Comparison of ENCODE assay signal across 22 cellular contexts in genomic region chr16:19503461-19504075, GRCh38.
"Had no signal": no experiment of that assay in that cellular context is flagged by ENCODE, and none has a peak within 500 bp of the region (broad histone marks: within the 10 kb centered on the region; RNA-seq: fewer than 3 reads in every experiment).

No MANE protein-coding gene starts in this region.

- H3K9me3 Mint-ChIP-seq: activated naive CD4-positive, alpha-beta T cell treated with anti-CD3 and anti-CD28 coated beads, Interleukin-2, amount 50 U/mL, for 24 hours; activated T-helper 1 cell treated with anti-CD3 and anti-CD28 coated beads, Interleukin-12 subunit alpha, Interleukin-12 subunit beta, Interleukin-2, Interleukin-4 antibody, amounts not matched to agents 30 ng/mL and 10 ng/mL and 1 ng/mL, durations not matched to agents 14 hours and 24 hours and 36 hours; brain; central memory CD8-positive, alpha-beta T cell; T-helper 1 cell treated with Interleukin-12 subunit alpha and Interleukin-12 subunit beta and Interleukin-4 antibody, amounts not matched to agents 30 μg/mL and 1 μg/mL, for 36 hours; WTC11 had no signal

- H3K27me3 Mint-ChIP-seq: activated naive CD4-positive, alpha-beta T cell treated with anti-CD3 and anti-CD28 coated beads, Interleukin-2, amount 50 U/mL, for 24 hours; central memory CD8-positive, alpha-beta T cell had no signal

- H3K4me1 Mint-ChIP-seq: activated naive CD4-positive, alpha-beta T cell treated with anti-CD3 and anti-CD28 coated beads, Interleukin-2, amount 50 U/mL, for 24 hours; brain; central memory CD8-positive, alpha-beta T cell; WTC11 had no signal

- DNase-seq: activated CD4-positive, alpha-beta T cell treated with anti-CD3 and anti-CD28 coated beads for 48 hours; activated CD4-positive, alpha-beta T cell treated with anti-CD3 and anti-CD28 coated beads, Interleukin-2, amount 50 U/mL, for 4 hours; activated CD4-positive, CD25-positive, alpha-beta regulatory T cell treated with anti-CD3 and anti-CD28 coated beads, Interleukin-2, amount 50 U/mL, for 72 hours; activated CD8-positive, alpha-beta memory T cell treated with anti-CD3 and anti-CD28 coated beads, Interleukin-2, amount 50 U/mL, for 4 hours; activated effector memory CD4-positive, alpha-beta T cell treated with Interleukin-2 at 50 U/mL for 16 hours; activated naive CD4-positive, alpha-beta T cell; aorta; Karpas-422; NCI-H1048; NCI-H146; NCI-H187 treated with DMSO at 0.1 percent for 48 hours; NCI-H2081 treated with DMSO at 0.1 percent for 48 hours; NCI-H446; NCI-H524; SHP77 treated with DMSO at 0.1 percent for 48 hours; T-helper 9 cell had no signal

- H3K4me3 Mint-ChIP-seq: activated naive CD4-positive, alpha-beta T cell treated with anti-CD3 and anti-CD28 coated beads, Interleukin-2, amount 50 U/mL, for 24 hours; activated T-helper 1 cell treated with anti-CD3 and anti-CD28 coated beads, Interleukin-12 subunit alpha, Interleukin-12 subunit beta, Interleukin-2, Interleukin-4 antibody, amounts not matched to agents 30 ng/mL and 10 ng/mL and 1 ng/mL, durations not matched to agents 14 hours and 24 hours and 36 hours; brain; central memory CD8-positive, alpha-beta T cell; T-helper 1 cell treated with Interleukin-12 subunit alpha and Interleukin-12 subunit beta and Interleukin-4 antibody, amounts not matched to agents 30 μg/mL and 1 μg/mL, for 36 hours; WTC11 had no signal

- H3K27ac Mint-ChIP-seq: activated naive CD4-positive, alpha-beta T cell treated with anti-CD3 and anti-CD28 coated beads, Interleukin-2, amount 50 U/mL, for 24 hours; activated T-helper 1 cell treated with anti-CD3 and anti-CD28 coated beads, Interleukin-12 subunit alpha, Interleukin-12 subunit beta, Interleukin-2, Interleukin-4 antibody, amounts not matched to agents 30 ng/mL and 10 ng/mL and 1 ng/mL, durations not matched to agents 14 hours and 24 hours and 36 hours; brain; T-helper 1 cell treated with Interleukin-12 subunit alpha and Interleukin-12 subunit beta and Interleukin-4 antibody, amounts not matched to agents 30 μg/mL and 1 μg/mL, for 36 hours; WTC11 had no signal
